Comparison of ENCODE assay signal across 1 cellular context in the genomic region with DNA sequence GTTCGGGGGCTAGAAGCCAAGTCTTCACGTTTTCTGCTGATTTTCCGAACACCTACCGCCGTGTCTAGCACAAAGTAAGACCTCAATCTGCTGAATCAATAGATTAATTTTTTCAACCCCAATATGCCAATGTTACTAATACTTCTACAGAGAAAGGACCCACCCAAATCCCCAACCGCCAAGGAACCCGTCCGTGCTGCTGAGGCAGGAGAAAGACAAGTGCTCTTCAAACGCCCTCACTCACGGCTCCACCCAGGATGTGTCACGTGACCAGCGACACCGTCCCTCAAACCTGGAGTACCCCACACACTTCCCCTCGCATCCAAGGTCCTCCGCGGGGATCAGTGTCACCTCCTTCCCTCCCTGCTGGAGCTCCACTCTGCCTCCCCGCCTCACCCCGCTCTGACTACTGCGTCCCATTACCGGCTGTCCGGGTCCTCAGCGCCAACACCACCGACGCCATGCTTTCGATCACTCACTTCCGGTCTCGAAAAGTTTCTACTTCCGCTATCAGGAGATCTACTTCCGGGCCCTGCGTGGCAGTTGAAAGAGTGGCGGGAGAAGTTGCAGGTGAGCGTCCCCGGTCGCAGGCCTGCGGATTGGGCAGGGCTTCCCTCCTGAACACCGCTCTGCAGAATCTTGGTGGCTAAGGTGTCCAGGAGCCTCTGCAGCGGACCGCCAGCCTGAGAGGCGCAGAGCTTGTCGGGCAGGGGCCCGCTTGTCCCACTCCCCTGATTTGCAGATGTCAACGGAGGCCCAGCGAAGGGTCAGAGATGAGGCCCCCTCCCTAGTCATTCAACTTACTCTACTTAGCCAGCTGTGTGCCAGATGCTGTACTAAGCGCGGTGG.
TF ChIP-seq lines count a peak whose summit lies in the region.

EME1 (plus strand) TSS at position 522 of the 849 bp plus-strand sequence. CDS start 1,980 bp downstream, outside the sequence.
MRPL27 (minus strand) TSS at position 477 of the 849 bp plus-strand sequence; CDS start at position 463, 14 bp downstream.

TF ChIP-seq in K562, 482 proteins besides CTCF, POLR2A, EP300 and RAD21 (continued from another document and continues in another):
- TF ChIP-seq, protein P1, sequence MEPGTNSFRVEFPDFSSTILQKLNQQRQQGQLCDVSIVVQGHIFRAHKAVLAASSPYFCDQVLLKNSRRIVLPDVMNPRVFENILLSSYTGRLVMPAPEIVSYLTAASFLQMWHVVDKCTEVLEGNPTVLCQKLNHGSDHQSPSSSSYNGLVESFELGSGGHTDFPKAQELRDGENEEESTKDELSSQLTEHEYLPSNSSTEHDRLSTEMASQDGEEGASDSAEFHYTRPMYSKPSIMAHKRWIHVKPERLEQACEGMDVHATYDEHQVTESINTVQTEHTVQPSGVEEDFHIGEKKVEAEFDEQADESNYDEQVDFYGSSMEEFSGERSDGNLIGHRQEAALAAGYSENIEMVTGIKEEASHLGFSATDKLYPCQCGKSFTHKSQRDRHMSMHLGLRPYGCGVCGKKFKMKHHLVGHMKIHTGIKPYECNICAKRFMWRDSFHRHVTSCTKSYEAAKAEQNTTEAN (CRISPR knock-in tag; IDR thresholded peaks at IDR 0.05) = peak; percentile 90; the same call in 1 of the 2 replicates
- TF ChIP-seq, protein P2, sequence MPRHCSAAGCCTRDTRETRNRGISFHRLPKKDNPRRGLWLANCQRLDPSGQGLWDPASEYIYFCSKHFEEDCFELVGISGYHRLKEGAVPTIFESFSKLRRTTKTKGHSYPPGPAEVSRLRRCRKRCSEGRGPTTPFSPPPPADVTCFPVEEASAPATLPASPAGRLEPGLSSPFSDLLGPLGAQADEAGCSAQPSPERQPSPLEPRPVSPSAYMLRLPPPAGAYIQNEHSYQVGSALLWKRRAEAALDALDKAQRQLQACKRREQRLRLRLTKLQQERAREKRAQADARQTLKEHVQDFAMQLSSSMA (CRISPR knock-in tag; IDR thresholded peaks at IDR 0.05) = no peak
- peak; percentile 90 for TF ChIP-seq THRB (CRISPR knock-in tag; conservative IDR thresholded peaks at IDR 0.05)
- peak; percentile 99 for TF ChIP-seq NR2C1 (IDR thresholded peaks at IDR 0.05)
- peak; percentile 99 for TF ChIP-seq NR2C1 (tag; IDR thresholded peaks at IDR 0.05)
- TF ChIP-seq, protein P3, sequence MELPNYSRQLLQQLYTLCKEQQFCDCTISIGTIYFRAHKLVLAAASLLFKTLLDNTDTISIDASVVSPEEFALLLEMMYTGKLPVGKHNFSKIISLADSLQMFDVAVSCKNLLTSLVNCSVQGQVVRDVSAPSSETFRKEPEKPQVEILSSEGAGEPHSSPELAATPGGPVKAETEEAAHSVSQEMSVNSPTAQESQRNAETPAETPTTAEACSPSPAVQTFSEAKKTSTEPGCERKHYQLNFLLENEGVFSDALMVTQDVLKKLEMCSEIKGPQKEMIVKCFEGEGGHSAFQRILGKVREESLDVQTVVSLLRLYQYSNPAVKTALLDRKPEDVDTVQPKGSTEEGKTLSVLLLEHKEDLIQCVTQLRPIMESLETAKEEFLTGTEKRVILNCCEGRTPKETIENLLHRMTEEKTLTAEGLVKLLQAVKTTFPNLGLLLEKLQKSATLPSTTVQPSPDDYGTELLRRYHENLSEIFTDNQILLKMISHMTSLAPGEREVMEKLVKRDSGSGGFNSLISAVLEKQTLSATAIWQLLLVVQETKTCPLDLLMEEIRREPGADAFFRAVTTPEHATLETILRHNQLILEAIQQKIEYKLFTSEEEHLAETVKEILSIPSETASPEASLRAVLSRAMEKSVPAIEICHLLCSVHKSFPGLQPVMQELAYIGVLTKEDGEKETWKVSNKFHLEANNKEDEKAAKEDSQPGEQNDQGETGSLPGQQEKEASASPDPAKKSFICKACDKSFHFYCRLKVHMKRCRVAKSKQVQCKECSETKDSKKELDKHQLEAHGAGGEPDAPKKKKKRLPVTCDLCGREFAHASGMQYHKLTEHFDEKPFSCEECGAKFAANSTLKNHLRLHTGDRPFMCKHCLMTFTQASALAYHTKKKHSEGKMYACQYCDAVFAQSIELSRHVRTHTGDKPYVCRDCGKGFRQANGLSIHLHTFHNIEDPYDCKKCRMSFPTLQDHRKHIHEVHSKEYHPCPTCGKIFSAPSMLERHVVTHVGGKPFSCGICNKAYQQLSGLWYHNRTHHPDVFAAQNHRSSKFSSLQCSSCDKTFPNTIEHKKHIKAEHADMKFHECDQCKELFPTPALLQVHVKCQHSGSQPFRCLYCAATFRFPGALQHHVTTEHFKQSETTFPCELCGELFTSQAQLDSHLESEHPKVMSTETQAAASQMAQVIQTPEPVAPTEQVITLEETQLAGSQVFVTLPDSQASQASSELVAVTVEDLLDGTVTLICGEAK (IDR thresholded peaks at IDR 0.05) = peak; percentile 99
- TF ChIP-seq, protein P3 (CRISPR knock-in tag; IDR thresholded peaks at IDR 0.05) = no peak
- TF ChIP-seq EZH2 (IDR thresholded peaks at IDR 0.05; ENCODE audit: borderline replicate concordance, low read depth, low read length) = no peak
- TF ChIP-seq ARNT (IDR thresholded peaks at IDR 0.05) = peak in 1 of 2 experiments; percentile 86; a peak in 3 of 4 replicates
- peak; percentile 95 for TF ChIP-seq FOXP1 (CRISPR knock-in tag; IDR thresholded peaks at IDR 0.05)
- no peak for TF ChIP-seq ZNF274 (IDR thresholded peaks at IDR 0.05; ENCODE audit: borderline replicate concordance, low read depth, low read length)
- peak; percentile 98 for TF ChIP-seq HDAC2 (IDR thresholded peaks at IDR 0.05)
- no peak for TF ChIP-seq ZFP30 (CRISPR knock-in tag; IDR thresholded peaks at IDR 0.05; ENCODE audit: borderline replicate concordance)
- TF ChIP-seq USF1 (CRISPR knock-in tag; IDR thresholded peaks at IDR 0.05) = peak; percentile 97
- peak; percentile 5; the same call in 1 of the 2 replicates for TF ChIP-seq ZNF740 (CRISPR knock-in tag; IDR thresholded peaks at IDR 0.05)
- no peak for TF ChIP-seq ZNF740 (tag; IDR thresholded peaks at IDR 0.05)
- TF ChIP-seq, protein P4, sequence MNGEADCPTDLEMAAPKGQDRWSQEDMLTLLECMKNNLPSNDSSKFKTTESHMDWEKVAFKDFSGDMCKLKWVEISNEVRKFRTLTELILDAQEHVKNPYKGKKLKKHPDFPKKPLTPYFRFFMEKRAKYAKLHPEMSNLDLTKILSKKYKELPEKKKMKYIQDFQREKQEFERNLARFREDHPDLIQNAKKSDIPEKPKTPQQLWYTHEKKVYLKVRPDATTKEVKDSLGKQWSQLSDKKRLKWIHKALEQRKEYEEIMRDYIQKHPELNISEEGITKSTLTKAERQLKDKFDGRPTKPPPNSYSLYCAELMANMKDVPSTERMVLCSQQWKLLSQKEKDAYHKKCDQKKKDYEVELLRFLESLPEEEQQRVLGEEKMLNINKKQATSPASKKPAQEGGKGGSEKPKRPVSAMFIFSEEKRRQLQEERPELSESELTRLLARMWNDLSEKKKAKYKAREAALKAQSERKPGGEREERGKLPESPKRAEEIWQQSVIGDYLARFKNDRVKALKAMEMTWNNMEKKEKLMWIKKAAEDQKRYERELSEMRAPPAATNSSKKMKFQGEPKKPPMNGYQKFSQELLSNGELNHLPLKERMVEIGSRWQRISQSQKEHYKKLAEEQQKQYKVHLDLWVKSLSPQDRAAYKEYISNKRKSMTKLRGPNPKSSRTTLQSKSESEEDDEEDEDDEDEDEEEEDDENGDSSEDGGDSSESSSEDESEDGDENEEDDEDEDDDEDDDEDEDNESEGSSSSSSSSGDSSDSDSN (IDR thresholded peaks at IDR 0.05; ENCODE audit: borderline replicate concordance in 1 of 2, low read depth in 2 of 2, low read length in 2 of 2) = peak; percentile 58 to 68; a peak in 2 of 4 replicates
- no peak for TF ChIP-seq PCBP1 (IDR thresholded peaks at IDR 0.05; ENCODE audit: low read depth, low read length, poor library complexity, severe bottlenecking)
- TF ChIP-seq NCOR1 (IDR thresholded peaks at IDR 0.05) = peak; percentile 29; the same call in 1 of the 2 replicates
- TF ChIP-seq ELF1 (tag; IDR thresholded peaks at IDR 0.05) = peak; percentile 97
- no peak for TF ChIP-seq SNAPC5 (CRISPR knock-in tag; IDR thresholded peaks at IDR 0.05)
- TF ChIP-seq CAMTA2 (CRISPR knock-in tag; conservative IDR thresholded peaks at IDR 0.05) = 0 out of 2 replicates have a peak, but pooled peaks have one; percentile 7
- no peak for TF ChIP-seq CCAR2 (IDR thresholded peaks at IDR 0.05; ENCODE audit: low read depth, low read length)
- no peak for TF ChIP-seq ILF3 (IDR thresholded peaks at IDR 0.05; ENCODE audit: borderline replicate concordance)
- TF ChIP-seq BCL6 (CRISPR knock-in tag; IDR thresholded peaks at IDR 0.05) = 0 out of 2 replicates have a peak, but pooled peaks have one; percentile 21
- no peak for TF ChIP-seq ZNF589 (CRISPR knock-in tag; IDR thresholded peaks at IDR 0.05; ENCODE audit: low read depth)
- peak; percentile 91 for TF ChIP-seq KLF1 (tag; IDR thresholded peaks at IDR 0.05)
- TF ChIP-seq ZZZ3 (IDR thresholded peaks at IDR 0.05) = peak; percentile 89
- TF ChIP-seq BRD9 (IDR thresholded peaks at IDR 0.05; ENCODE audit: low read depth, partially characterized antibody) = peak; percentile 92
- TF ChIP-seq E2F1 (CRISPR knock-in tag; IDR thresholded peaks at IDR 0.05) = peak; percentile 56; the same call in 1 of the 2 replicates
- no peak for TF ChIP-seq BRF2 (IDR thresholded peaks at IDR 0.05; ENCODE audit: borderline replicate concordance, insufficient read depth, insufficient read length)
- peak; percentile 76; the same call in 1 of the 2 replicates for TF ChIP-seq RB1 (IDR thresholded peaks at IDR 0.05; ENCODE audit: low read depth)
- no peak; the same call in 1 of the 2 replicates for TF ChIP-seq ATF1 (CRISPR knock-in tag; IDR thresholded peaks at IDR 0.05)
- peak; percentile 90 for TF ChIP-seq ATF1 (tag; IDR thresholded peaks at IDR 0.05)
- TF ChIP-seq GATA2 (CRISPR knock-in tag; IDR thresholded peaks at IDR 0.05) = peak; percentile 86
